In genomic region chr11:66339163-66339675, GRCh38 we compare ENCODE assay signal across 16 cellular contexts. TPM values are rescaled to one million over a fixed set of nuclear protein-coding genes. Genes with fewer than 3 reads are reported as not detected.
DNase-seq lines count a peak whose midpoint lies in the region; ATAC-seq and TF ChIP-seq lines count a peak whose summit lies in the region.
"Had no signal": no experiment of that assay in that cellular context is flagged by ENCODE, and none has a peak within 500 bp of the region (broad histone marks: within the 10 kb centered on the region; RNA-seq: fewer than 3 reads in every experiment).

No MANE protein-coding gene starts in this region.

- H3K9ac ChIP-seq in BLaER1 treated with 17β-estradiol and CSF1 and Interleukin-3, amounts not matched to agents 10 nM and 100 nM = peak overlapping the region in 7 of 11 experiments; percentile 19 to 78 (median 67); a peak in 5 of 22 replicates

- H3K9me3 ChIP-seq in BLaER1 treated with 17β-estradiol and CSF1 and Interleukin-3, amounts not matched to agents 10 nM and 100 nM (replicated peaks in 1 of 11) = no peaks in the 10 kb centered on the region
- H3K9me3 ChIP-seq: SJSA1 had no signal

- H3K36me3 ChIP-seq in BLaER1 treated with 17β-estradiol and CSF1 and Interleukin-3, amounts not matched to agents 10 nM and 100 nM = peaks cover 48 to 69% (median 63%) of the 10 kb centered on the region in 11 experiments

- H3K9me3 Mint-ChIP-seq in chondrocyte (ENCODE audit: low read depth) (no peaks in the 10 kb centered on the region), neural crest cell (no peaks in the 10 kb centered on the region)
- H3K9me3 Mint-ChIP-seq: H9; stimulated activated naive CD8-positive, alpha-beta T cell treated with anti-CD3 and anti-CD28 coated beads, Interleukin-15, Interleukin-2, amounts not matched to agents 100 ng/mL and 50 ng/mL, for 24 hours had no signal

- no peak for ATAC-seq in GM21576 (IDR thresholded peaks at IDR 0.05; ENCODE audit: unreplicated experiment)
- no peak for ATAC-seq in GM19463 (IDR thresholded peaks at IDR 0.05; ENCODE audit: unreplicated experiment)

- H3K27ac Mint-ChIP-seq in chondrocyte (ENCODE audit: unreplicated experiment) (no peak overlapping the region), neural crest cell (ENCODE audit: unreplicated experiment) (no peak overlapping the region)
- H3K27ac Mint-ChIP-seq: H9; stimulated activated naive CD8-positive, alpha-beta T cell treated with anti-CD3 and anti-CD28 coated beads, Interleukin-15, Interleukin-2, amounts not matched to agents 100 ng/mL and 50 ng/mL, for 24 hours had no signal

- H3K4me2 ChIP-seq in BLaER1 treated with 17β-estradiol and CSF1 and Interleukin-3, amounts not matched to agents 10 nM and 100 nM = peak overlapping the region in 8 of 11 experiments; percentile 94 to 99 (median 98); a peak in 14 of 22 replicates

- TF ChIP-seq CTCF in chondrocyte (IDR thresholded peaks at IDR 0.05) (no peak), neural crest cell (conservative IDR thresholded peaks at IDR 0.05) (no peak)

- peaks cover 54 to 72% (median 64%) of the 10 kb centered on the region in 10 experiments for H3K4me1 ChIP-seq in BLaER1 treated with 17β-estradiol and CSF1 and Interleukin-3, amounts not matched to agents 10 nM and 100 nM

- H3K27me3 ChIP-seq in BLaER1 treated with 17β-estradiol and CSF1 and Interleukin-3, amounts not matched to agents 10 nM and 100 nM = peaks cover 0 to 8% (median 0%) of the 10 kb centered on the region in 11 experiments; a peak in 3 of 22 replicates
- H3K27me3 ChIP-seq: SJSA1 had no signal

- DNase-seq in HT1080 (ENCODE audit: low read depth) = peak; percentile 28
- peak; percentile 59 for DNase-seq in chondrocyte (ENCODE audit: low spot score)
- no peak for DNase-seq in neural crest cell (ENCODE audit: low read depth, low spot score)
- no peak for DNase-seq in SIG-M5 (lab: John Stamatoyannopoulos, UW)
- no peak for DNase-seq in ACHN
- DNase-seq: activated CD4-positive, alpha-beta T cell treated with anti-CD3 and anti-CD28 coated beads, Interleukin-2, amount 50 U/mL, for 4 hours; activated effector memory CD4-positive, alpha-beta T cell treated with anti-CD3 and anti-CD28 coated beads, Interleukin-2, amount 50 U/mL, for 16 hours; effector CD4-positive, alpha-beta T cell; H9; KG1; NCI-H446 had no signal

- no peaks in the 10 kb centered on the region for H3K27me3 Mint-ChIP-seq in chondrocyte (ENCODE audit: low read depth)
- H3K27me3 Mint-ChIP-seq in neural crest cell (ENCODE audit: low read depth) = no peaks in the 10 kb centered on the region
- H3K27me3 Mint-ChIP-seq: stimulated activated naive CD8-positive, alpha-beta T cell treated with anti-CD3 and anti-CD28 coated beads, Interleukin-15, Interleukin-2, amounts not matched to agents 100 ng/mL and 50 ng/mL, for 24 hours had no signal

- H3K4me3 Mint-ChIP-seq in chondrocyte (ENCODE audit: unreplicated experiment) (no peak overlapping the region), neural crest cell (peak overlapping the region; percentile 49)
- H3K4me3 Mint-ChIP-seq: H9; stimulated activated naive CD8-positive, alpha-beta T cell treated with anti-CD3 and anti-CD28 coated beads, Interleukin-15, Interleukin-2, amounts not matched to agents 100 ng/mL and 50 ng/mL, for 24 hours had no signal

- no peak overlapping the region for H3K4me3 ChIP-seq in BLaER1 treated with 17β-estradiol and CSF1 and Interleukin-3, amounts not matched to agents 10 nM and 100 nM
- H3K4me3 ChIP-seq: SJSA1 had no signal

- peaks cover 0 to 87% (median 48%) of the 10 kb centered on the region in 11 experiments; a peak in 20 of 22 replicates for H4K20me1 ChIP-seq in BLaER1 treated with 17β-estradiol and CSF1 and Interleukin-3, amounts not matched to agents 10 nM and 100 nM

- H3K27ac ChIP-seq in BLaER1 treated with 17β-estradiol and CSF1 and Interleukin-3, amounts not matched to agents 10 nM and 100 nM = peak overlapping the region in 2 of 11 experiments; percentile 25 to 83; a peak in 1 of 22 replicates
- H3K27ac ChIP-seq: SJSA1 had no signal

- in situ Hi-C loops in ACHN (cut with HindIII; ENCODE audit: low pct_ligation_motif_present, low pct_unique_long_range_greater_than_20kb, low sequenced_read_pairs) = no loop called here

- peaks cover 16% of the 10 kb centered on the region for H3K36me3 Mint-ChIP-seq in chondrocyte (ENCODE audit: low read depth)
- peaks cover 4% of the 10 kb centered on the region for H3K36me3 Mint-ChIP-seq in neural crest cell (ENCODE audit: low read depth)

- H3K4me1 Mint-ChIP-seq in chondrocyte (ENCODE audit: low read depth) = peaks cover 44% of the 10 kb centered on the region
- peaks cover 31% of the 10 kb centered on the region for H3K4me1 Mint-ChIP-seq in neural crest cell

RNA-seq across cellular contexts. Expression of gene RIN1, which starts 3.0 kb away (rescaled TPM):
- total RNA-seq in HT1080 (2014; rRNA removed; shearing (Covaris generic)) = 44.2 and 47.5 TPM in 2 replicates
- polyA plus RNA-seq in HT1080 (2015; cell fraction: cytosol; rRNA removed) = 32.2 and 34.4 TPM in 2 replicates
- polyA plus RNA-seq in HT1080 (2015; cell fraction: nucleus; rRNA removed) = 77.1 and 80.4 TPM in 2 replicates
- total RNA-seq in chondrocyte (7.1 to 7.7 TPM (median 7.2 TPM) in 3 replicates), neural crest cell (3.7 and 4.3 TPM in 2 replicates)

RNA-seq across cellular contexts. Expression of gene BRMS1, which starts 5.7 kb away (rescaled TPM):
- total RNA-seq in HT1080 (2014; rRNA removed; shearing (Covaris generic)) = 69.9 and 78.7 TPM in 2 replicates
- polyA plus RNA-seq in HT1080 (2015; cell fraction: cytosol; rRNA removed) = 35.2 and 45.6 TPM in 2 replicates
- 33.7 and 35.1 TPM in 2 replicates for polyA plus RNA-seq in HT1080 (2015; cell fraction: nucleus; rRNA removed)
- total RNA-seq in chondrocyte (22.4 to 23.6 TPM (median 23.3 TPM) in 3 replicates), neural crest cell (40.2 and 49.0 TPM in 2 replicates)

RNA-seq across cellular contexts. Expression of gene B4GAT1, which starts 8.2 kb away (rescaled TPM):
- 27.0 and 34.4 TPM in 2 replicates for total RNA-seq in HT1080 (2014; rRNA removed; shearing (Covaris generic))
- polyA plus RNA-seq in HT1080 (2015; cell fraction: cytosol; rRNA removed) = 20.8 and 21.7 TPM in 2 replicates
- polyA plus RNA-seq in HT1080 (2015; cell fraction: nucleus; rRNA removed) = 28.5 and 31.5 TPM in 2 replicates
- 18.2 to 30.4 TPM (median 21.1 TPM) in 3 replicates for total RNA-seq in chondrocyte
- total RNA-seq in neural crest cell = 43.3 and 43.8 TPM in 2 replicates

RNA-seq across cellular contexts. Expression of gene CD248, which starts 22.4 kb away (rescaled TPM):
- total RNA-seq in HT1080 (2014; rRNA removed; shearing (Covaris generic)) = not detected in 2 replicates
- polyA plus RNA-seq in HT1080 (2015; cell fraction: cytosol; rRNA removed) = not detected in 2 replicates
- polyA plus RNA-seq in HT1080 (2015; cell fraction: nucleus; rRNA removed) = not detected in 2 replicates
- total RNA-seq in chondrocyte (44.5 to 113 TPM (median 109 TPM) in 3 replicates), neural crest cell (4.2 and 4.8 TPM in 2 replicates)

RNA-seq across cellular contexts. Expression of gene SLC29A2, which starts 32.3 kb away (rescaled TPM):
- 0.37 and 0.68 TPM in 2 replicates for total RNA-seq in HT1080 (2014; rRNA removed; shearing (Covaris generic))
- 0.17 TPM in 1 of 2 replicates, not detected in the other for polyA plus RNA-seq in HT1080 (2015; cell fraction: cytosol; rRNA removed)
- polyA plus RNA-seq in HT1080 (2015; cell fraction: nucleus; rRNA removed) = 0.17 and 0.34 TPM in 2 replicates
- total RNA-seq in chondrocyte (2.6 to 8.9 TPM (median 7.9 TPM) in 3 replicates), neural crest cell (38.7 and 39.5 TPM in 2 replicates)
- total RNA-seq: SJSA1 had no signal

Comparison
In these comparisons a context has a peak if more than half of its experiments do, and no peak if none do; other contexts are left out.
1. DNase-seq: peak in HT1080 (single experiment) and chondrocyte (single experiment); none in neural crest cell (single experiment), SIG-M5 (single experiment) and ACHN (single experiment).